ENCODE assay signal across 1 cellular context in the genomic region with DNA sequence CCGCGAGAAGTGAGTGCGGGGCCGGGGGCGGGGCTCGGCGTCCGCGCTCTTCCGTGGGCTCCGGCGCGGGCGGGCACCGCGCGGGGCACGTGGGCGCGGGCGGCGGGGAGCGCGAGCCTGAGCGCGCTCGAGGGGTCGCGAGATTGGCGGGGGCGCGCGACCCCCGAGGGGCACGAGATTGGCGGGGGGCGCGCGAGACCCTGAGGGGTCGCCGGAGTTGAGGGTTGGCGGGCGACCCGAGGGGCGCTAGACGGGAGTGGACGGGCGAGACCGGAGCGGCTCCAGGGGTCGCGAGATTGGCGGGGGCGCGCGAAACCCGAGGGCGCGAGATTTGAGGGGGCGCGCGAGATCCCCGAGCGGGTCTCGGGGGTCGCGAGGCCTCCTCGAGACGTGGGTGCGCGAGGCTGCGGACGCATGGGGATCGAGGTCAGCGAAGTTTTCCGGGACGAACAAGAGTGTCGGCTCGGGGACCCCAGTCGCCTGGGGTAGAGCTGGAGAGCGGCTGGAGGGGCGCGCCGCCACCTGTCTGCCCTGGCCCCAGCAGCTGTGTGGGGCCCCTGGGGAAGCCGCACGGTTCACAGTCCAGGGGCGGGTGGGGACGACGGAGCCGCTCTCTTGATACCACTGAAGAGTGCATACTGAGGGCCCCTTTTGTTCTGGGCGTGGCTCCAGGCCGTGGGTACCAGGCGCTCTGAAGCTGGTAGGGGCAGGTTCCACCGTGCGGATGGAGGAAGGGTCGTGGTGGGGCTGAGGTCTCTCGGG.
TF ChIP-seq lines count a peak whose summit lies in the region.

No MANE protein-coding gene starts in this region.

TF ChIP-seq in SK-N-SH treated with all-trans-retinoic acid at 6 μM for 48 hours, 23 proteins besides CTCF, POLR2A, EP300 and RAD21 (continued from another document):
- no peak for TF ChIP-seq TSHZ2 (CRISPR knock-in tag; IDR thresholded peaks at IDR 0.05)
- TF ChIP-seq POU6F1 (CRISPR knock-in tag; IDR thresholded peaks at IDR 0.05; ENCODE audit: borderline replicate concordance, low read depth) = no peak
- TF ChIP-seq ZFP30 (CRISPR knock-in tag; IDR thresholded peaks at IDR 0.05) = no peak
- no peak for TF ChIP-seq TOX (CRISPR knock-in tag; IDR thresholded peaks at IDR 0.05; ENCODE audit: borderline replicate concordance)
- no peak for TF ChIP-seq PPARA (CRISPR knock-in tag; IDR thresholded peaks at IDR 0.05; ENCODE audit: borderline replicate concordance)
- TF ChIP-seq ZFP3 (CRISPR knock-in tag; IDR thresholded peaks at IDR 0.05) = no peak
- TF ChIP-seq ISL1 (CRISPR knock-in tag; IDR thresholded peaks at IDR 0.05) = no peak
- no peak for TF ChIP-seq CSRNP3 (CRISPR knock-in tag; IDR thresholded peaks at IDR 0.05)
- TF ChIP-seq CSDC2 (CRISPR knock-in tag; IDR thresholded peaks at IDR 0.05) = no peak
